2 cellular contexts compared by ENCODE assay signal in genomic region chr12:49903700-49904423, GRCh38.
TF ChIP-seq lines count a peak whose summit lies in the region.

FAIM2 (minus strand) TSS chr12:49903900; CDS start chr12:49903792, 108 bp downstream.

TF ChIP-seq in HepG2, 621 proteins besides CTCF, POLR2A, EP300 and RAD21 (continued from another document):
- TF ChIP-seq MAX (IDR thresholded peaks at IDR 0.05), result no peak
- TF ChIP-seq ZNF557 (CRISPR knock-in tag; IDR thresholded peaks at IDR 0.05), result no peak
- TF ChIP-seq NFYC (CRISPR knock-in tag; IDR thresholded peaks at IDR 0.05), result no peak
- TF ChIP-seq ZNF44 (CRISPR knock-in tag; IDR thresholded peaks at IDR 0.05), result no peak
- no peak for TF ChIP-seq ZNF543 (CRISPR knock-in tag; IDR thresholded peaks at IDR 0.05)
- no peak for TF ChIP-seq HMGXB3 (CRISPR knock-in tag; IDR thresholded peaks at IDR 0.05; ENCODE audit: borderline replicate concordance)
- no peak for TF ChIP-seq ZNF280B (CRISPR knock-in tag; IDR thresholded peaks at IDR 0.05; ENCODE audit: borderline replicate concordance)
- TF ChIP-seq CENPBD1 (CRISPR knock-in tag; IDR thresholded peaks at IDR 0.05; ENCODE audit: borderline replicate concordance, low read depth), result no peak
- TF ChIP-seq ADNP (CRISPR knock-in tag; IDR thresholded peaks at IDR 0.05), result no peak
- no peak for TF ChIP-seq ZFP91 (CRISPR knock-in tag; IDR thresholded peaks at IDR 0.05; ENCODE audit: borderline replicate concordance)
- no peak for TF ChIP-seq ZNF737 (CRISPR knock-in tag; IDR thresholded peaks at IDR 0.05; ENCODE audit: borderline replicate concordance)
- TF ChIP-seq ZNF414 (CRISPR knock-in tag; IDR thresholded peaks at IDR 0.05), result no peak
- no peak for TF ChIP-seq TFDP1 (CRISPR knock-in tag; IDR thresholded peaks at IDR 0.05; ENCODE audit: borderline replicate concordance)
- TF ChIP-seq ZNF253 (CRISPR knock-in tag; IDR thresholded peaks at IDR 0.05; ENCODE audit: borderline replicate concordance), result no peak
- no peak for TF ChIP-seq ZNF282 (IDR thresholded peaks at IDR 0.05; ENCODE audit: partially characterized antibody)
- no peak for TF ChIP-seq THAP7 (CRISPR knock-in tag; IDR thresholded peaks at IDR 0.05)

TF ChIP-seq in HEK293T, 16 proteins besides CTCF, POLR2A, EP300 and RAD21 (continued from another document):
- TF ChIP-seq PKNOX1 (IDR thresholded peaks at IDR 0.05), result no peak
- no peak for TF ChIP-seq ELF4 (IDR thresholded peaks at IDR 0.05)
- no peak for TF ChIP-seq FOXK2 (IDR thresholded peaks at IDR 0.05)
- no peak for TF ChIP-seq SUZ12 (IDR thresholded peaks at IDR 0.05)
- no peak for TF ChIP-seq CTBP1 (IDR thresholded peaks at IDR 0.05; ENCODE audit: borderline replicate concordance)
- TF ChIP-seq FOXA1 (IDR thresholded peaks at IDR 0.05), result no peak
- TF ChIP-seq HDGF (IDR thresholded peaks at IDR 0.05; ENCODE audit: borderline replicate concordance), result no peak
- no peak for TF ChIP-seq L3MBTL2 (conservative IDR thresholded peaks at IDR 0.05)
- no peak for TF ChIP-seq BHLHE40 (IDR thresholded peaks at IDR 0.05; ENCODE audit: borderline replicate concordance)
